Comparison of ENCODE assay signal across 10 cellular contexts in the genomic region with DNA sequence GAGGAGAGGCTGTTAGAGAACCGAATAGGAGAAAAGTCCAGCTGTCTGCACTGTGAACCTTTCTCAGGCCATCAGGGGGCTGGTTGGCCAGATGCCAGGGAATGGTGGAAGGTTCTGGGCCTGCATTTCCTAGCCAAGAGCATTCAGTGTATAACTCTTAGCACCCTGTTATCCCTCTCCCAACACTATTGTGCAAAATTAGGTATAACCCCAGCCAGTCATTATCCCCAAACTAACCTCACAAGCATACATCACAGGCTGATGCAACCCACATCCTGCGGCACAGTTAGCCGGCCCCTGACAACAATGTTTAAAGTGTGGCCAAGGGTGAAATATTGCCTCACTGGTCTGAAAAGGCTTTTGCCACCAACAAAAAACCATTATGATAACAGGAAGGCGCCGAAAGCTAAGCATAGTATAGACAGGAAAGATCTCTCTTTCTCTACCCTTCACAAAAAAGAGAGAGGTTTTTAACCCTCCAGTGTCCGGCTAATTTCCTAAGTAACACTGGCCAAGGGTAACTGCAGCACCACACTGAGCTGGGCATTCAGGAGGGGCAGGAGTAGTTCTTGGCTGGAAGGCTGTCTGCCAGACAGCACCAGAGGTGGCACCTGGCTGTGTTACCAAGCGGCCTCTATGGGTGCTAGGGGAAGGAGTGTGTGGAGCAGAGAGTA.
DNase-seq lines count a peak whose midpoint lies in the region; ATAC-seq, FAIRE-seq and TF ChIP-seq lines count a peak whose summit lies in the region.
"Had no signal": no experiment of that assay in that cellular context is flagged by ENCODE, and none has a peak within 500 bp of the region (broad histone marks: within the 10 kb centered on the region; RNA-seq: fewer than 3 reads in every experiment).

No MANE protein-coding gene starts in this region.

- H3K9me3 Mint-ChIP-seq in CD8-positive, alpha-beta memory T cell, result no peaks in the 10 kb centered on the region
- peaks cover 8% of the 10 kb centered on the region for H3K9me3 Mint-ChIP-seq in astrocyte (ENCODE audit: unreplicated experiment)

- TF ChIP-seq CTCF in astrocyte (IDR thresholded peaks at IDR 0.05; ENCODE audit: insufficient read depth, low read depth, low read length), result no peak
- TF ChIP-seq CTCF in lower lobe of right lung (IDR thresholded peaks at IDR 0.05), result no peak

- H3K36me3 ChIP-seq in CD8-positive, alpha-beta memory T cell (ENCODE audit: insufficient read depth, low read length), result no peaks in the 10 kb centered on the region
- no peaks in the 10 kb centered on the region for H3K36me3 ChIP-seq in astrocyte (ENCODE audit: insufficient read depth, low read length)
- H3K36me3 ChIP-seq in lower lobe of right lung, result no peaks in the 10 kb centered on the region

- H3K4me2 ChIP-seq in astrocyte (ENCODE audit: low read length), result no peak overlapping the region

- H3K9me3 ChIP-seq in CD8-positive, alpha-beta memory T cell (ENCODE audit: low read length), result no peaks in the 10 kb centered on the region
- H3K9me3 ChIP-seq in astrocyte (ENCODE audit: insufficient read depth, low read depth, low read length), result no peaks in the 10 kb centered on the region
- no peaks in the 10 kb centered on the region for H3K9me3 ChIP-seq in lower lobe of right lung

- H2AFZ ChIP-seq in astrocyte (ENCODE audit: low read depth, low read length), result no peak overlapping the region

- H3K4me3 ChIP-seq in CD8-positive, alpha-beta memory T cell (ENCODE audit: low read length), result no peak overlapping the region
- H3K4me3 ChIP-seq in astrocyte (ENCODE audit: insufficient read depth, low read depth, low read length), result no peak overlapping the region
- H3K4me3 ChIP-seq in lower lobe of right lung, result no peak overlapping the region

- no peaks in the 10 kb centered on the region for H3K27me3 ChIP-seq in CD8-positive, alpha-beta memory T cell (ENCODE audit: insufficient read depth, low read length, poor library complexity, severe bottlenecking)
- no peaks in the 10 kb centered on the region for H3K27me3 ChIP-seq in astrocyte (ENCODE audit: insufficient read depth, low read length)
- H3K27me3 ChIP-seq in lower lobe of right lung (ENCODE audit: low read depth), result no peaks in the 10 kb centered on the region

- TF ChIP-seq POLR2A in GM18505 (IDR thresholded peaks at IDR 0.05; ENCODE audit: borderline replicate concordance, extremely low read depth, insufficient read depth, insufficient read length), result no peak

- no peak for FAIRE-seq in astrocyte (lab: Jason Lieb, UNC)
- FAIRE-seq: GM18507 had no signal

- H3K36me3 Mint-ChIP-seq in CD8-positive, alpha-beta memory T cell, result no peaks in the 10 kb centered on the region
- peaks cover 3% of the 10 kb centered on the region for H3K36me3 Mint-ChIP-seq in astrocyte (ENCODE audit: low read depth, unreplicated experiment)

- H3K9ac ChIP-seq in astrocyte (ENCODE audit: low read length), result no peak overlapping the region

- CTCF ChIA-PET in CD8-positive, alpha-beta memory T cell (lab: Charles Lee), result no interaction called here

- ATAC-seq in lower lobe of right lung, result peak; percentile 70 to 76
- ATAC-seq in GM18505 (IDR thresholded peaks at IDR 0.05; ENCODE audit: unreplicated experiment), result no peak

- H3K27me3 Mint-ChIP-seq in CD8-positive, alpha-beta memory T cell, result no peaks in the 10 kb centered on the region
- H3K27me3 Mint-ChIP-seq in astrocyte (ENCODE audit: low read depth, unreplicated experiment), result peaks cover 1% of the 10 kb centered on the region

- H3K27ac ChIP-seq in CD8-positive, alpha-beta memory T cell (ENCODE audit: low read depth, low read length), result peak overlapping the region; percentile 8
- no peak overlapping the region for H3K27ac ChIP-seq in astrocyte (ENCODE audit: low read depth, low read length)
- H3K27ac ChIP-seq in lower lobe of right lung, result peak overlapping the region; percentile 63

- H3K27ac Mint-ChIP-seq in CD8-positive, alpha-beta memory T cell, result peak overlapping the region; percentile 25 to 91 (median 72)
- H3K27ac Mint-ChIP-seq in astrocyte (ENCODE audit: unreplicated experiment), result peak overlapping the region; percentile 83

- H3K4me1 Mint-ChIP-seq in CD8-positive, alpha-beta memory T cell, result peaks cover 16 to 22% (median 17%) of the 10 kb centered on the region in 3 donors
- H3K4me1 Mint-ChIP-seq in astrocyte (ENCODE audit: low read depth, unreplicated experiment), result peaks cover 25% of the 10 kb centered on the region

- no peaks in the 10 kb centered on the region for H4K20me1 ChIP-seq in astrocyte (ENCODE audit: insufficient read depth, low read length)

- H3K4me1 ChIP-seq in CD8-positive, alpha-beta memory T cell (ENCODE audit: insufficient read depth, low read length), result peaks cover 5% of the 10 kb centered on the region
- H3K4me1 ChIP-seq in astrocyte (ENCODE audit: insufficient read depth, low read length) (peaks cover 16% of the 10 kb centered on the region), lower lobe of right lung (peaks cover 34% of the 10 kb centered on the region)

- intact Hi-C loops in lower lobe of right lung (cut with DNase I), result no loop called here

- no peaks in the 10 kb centered on the region for H3K79me2 ChIP-seq in astrocyte (ENCODE audit: insufficient read depth, low read length)

- peak in 2 of 5 donors; percentile 6 to 20 for DNase-seq in CD8-positive, alpha-beta memory T cell
- DNase-seq in NCI-H460 (ENCODE audit: extremely low read depth, low read depth), result peak; percentile 91
- DNase-seq in astrocyte (ENCODE audit: low read depth), result peak; percentile 89
- peak; percentile 64 for DNase-seq in lower lobe of right lung
- no peak for DNase-seq in DMS53 treated with DMSO at 0.1 percent for 48 hours (lab: John Stamatoyannopoulos, UW; ENCODE audit: unreplicated experiment)
- DNase-seq in NCI-H2171 treated with DMSO at 0.1 percent for 48 hours (lab: John Stamatoyannopoulos, UW), result no peak
- DNase-seq in islet precursor cell, result no peak
- DNase-seq: T1000 had no signal

- peak overlapping the region in 5 of 7 donors; percentile 0 to 64 (median 16) for H3K4me3 Mint-ChIP-seq in CD8-positive, alpha-beta memory T cell
- no peak overlapping the region for H3K4me3 Mint-ChIP-seq in astrocyte (ENCODE audit: unreplicated experiment)

- POLR2A ChIA-PET in CD8-positive, alpha-beta memory T cell (lab: Charles Lee), result no interaction called here

Comparison
In these comparisons a context has a peak if more than half of its experiments do, and no peak if none do; other contexts are left out.
1. DNase-seq: peak in NCI-H460 (single experiment), astrocyte (single experiment) and lower lobe of right lung (single experiment); none in DMS53 treated with DMSO at 0.1 percent for 48 hours (single experiment), NCI-H2171 treated with DMSO at 0.1 percent for 48 hours (single experiment) and islet precursor cell (single experiment).